Comparison of ENCODE assay signal across 27 cellular contexts in the genomic region with DNA sequence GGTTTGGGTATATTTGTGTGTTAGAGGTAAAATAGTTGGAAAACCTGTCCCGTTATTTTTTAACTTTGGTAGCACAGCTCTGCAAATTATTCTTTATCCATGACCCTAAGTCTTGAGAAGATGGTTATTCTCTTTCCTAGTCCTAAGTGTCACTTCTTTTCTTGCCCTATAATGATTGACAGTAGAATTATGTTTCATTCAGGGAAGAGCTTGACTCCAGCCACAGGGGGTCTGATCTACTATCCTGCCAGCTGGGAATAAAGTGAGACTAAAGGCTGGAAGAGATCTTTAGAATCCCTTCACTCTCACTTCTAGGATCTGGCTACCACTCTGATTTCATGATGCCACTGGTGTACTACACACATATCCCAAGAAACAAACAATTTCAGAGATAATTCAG.
"Had no signal": no experiment of that assay in that cellular context is flagged by ENCODE, and none has a peak within 500 bp of the region (broad histone marks: within the 10 kb centered on the region; RNA-seq: fewer than 3 reads in every experiment).

No MANE protein-coding gene starts in this region.

- ATAC-seq: activated naive CD4-positive, alpha-beta T cell treated with anti-CD3 and anti-CD28 coated beads, Interleukin-2, amount 50 U/mL, for 72 hours; foreskin keratinocyte; heart right ventricle; naive thymus-derived CD8-positive, alpha-beta T cell; right cardiac atrium had no signal

- H3K4me3 Mint-ChIP-seq: activated CD4-positive, alpha-beta memory T cell treated with anti-CD3 and anti-CD28 coated beads, Interleukin-2, amount 10 ng/mL, durations not matched to agents 7 days and 5 days; activated CD4-positive, alpha-beta T cell treated with anti-CD3 and anti-CD28 coated beads, Interleukin-2, amount 10 ng/mL, durations not matched to agents 7 days and 5 days; activated T-cell treated with anti-CD3 and anti-CD28 coated beads, Interleukin-2, amount 50 U/mL, for 24 hours; naive thymus-derived CD8-positive, alpha-beta T cell; stimulated activated naive CD8-positive, alpha-beta T cell treated with anti-CD3 and anti-CD28 coated beads, Interleukin-15, Interleukin-2, amounts not matched to agents 100 ng/mL and 50 ng/mL, for 24 hours; T-helper 1 cell treated with Interleukin-12 subunit alpha and Interleukin-12 subunit beta and Interleukin-4 antibody, amounts not matched to agents 30 μg/mL and 1 μg/mL, for 36 hours had no signal

- H3K4me3 ChIP-seq: breast epithelium, esophagus muscularis mucosa, heart right ventricle, thoracic aorta had no signal

- FAIRE-seq: urothelium cell line had no signal

- H3K9me3 ChIP-seq: breast epithelium, esophagus muscularis mucosa, heart right ventricle, thoracic aorta had no signal

- H3K27ac ChIP-seq: breast epithelium, esophagus muscularis mucosa, foreskin keratinocyte, heart right ventricle, WERI-Rb-1 had no signal

- H3K36me3 ChIP-seq: breast epithelium, esophagus muscularis mucosa, heart right ventricle, thoracic aorta, WERI-Rb-1 had no signal

- H3K4me1 ChIP-seq: breast epithelium had no signal

- H3K27ac Mint-ChIP-seq: activated CD4-positive, alpha-beta memory T cell treated with anti-CD3 and anti-CD28 coated beads, Interleukin-2, amount 10 ng/mL, durations not matched to agents 7 days and 5 days; activated CD4-positive, alpha-beta T cell treated with anti-CD3 and anti-CD28 coated beads, Interleukin-2, amount 10 ng/mL, durations not matched to agents 7 days and 5 days; activated naive CD4-positive, alpha-beta T cell treated with anti-CD3 and anti-CD28 coated beads, Interleukin-2, amount 50 U/mL, for 72 hours; activated T-cell treated with anti-CD3 and anti-CD28 coated beads, Interleukin-2, amount 50 U/mL, for 24 hours; activated T-helper 2 cell treated with anti-CD3 and anti-CD28 coated beads, Interferon-gamma antibody, Interleukin-2, Interleukin-4, amounts not matched to agents 10 μg/mL and 5 μg/mL and 100 μg/mL, durations not matched to agents 14 hours and 24 hours and 36 hours; stimulated activated naive CD8-positive, alpha-beta T cell treated with anti-CD3 and anti-CD28 coated beads, Interleukin-15, Interleukin-2, amounts not matched to agents 100 ng/mL and 50 ng/mL, for 24 hours; T-helper 1 cell treated with Interleukin-12 subunit alpha and Interleukin-12 subunit beta and Interleukin-4 antibody, amounts not matched to agents 30 μg/mL and 1 μg/mL, for 36 hours had no signal

- H3K36me3 Mint-ChIP-seq: activated naive CD4-positive, alpha-beta T cell treated with anti-CD3 and anti-CD28 coated beads, Interleukin-2, amount 50 U/mL, for 72 hours; naive thymus-derived CD8-positive, alpha-beta T cell had no signal

- H3K27me3 ChIP-seq: breast epithelium, esophagus muscularis mucosa, foreskin keratinocyte, heart right ventricle had no signal

- H3K27me3 Mint-ChIP-seq: activated CD4-positive, alpha-beta memory T cell treated with anti-CD3 and anti-CD28 coated beads, Interleukin-2, amount 10 ng/mL, durations not matched to agents 7 days and 5 days; activated CD4-positive, alpha-beta T cell treated with anti-CD3 and anti-CD28 coated beads, Interleukin-2, amount 10 ng/mL, durations not matched to agents 7 days and 5 days; activated T-cell treated with anti-CD3 and anti-CD28 coated beads, Interleukin-2, amount 50 U/mL, for 24 hours; naive thymus-derived CD8-positive, alpha-beta T cell; stimulated activated naive CD8-positive, alpha-beta T cell treated with anti-CD3 and anti-CD28 coated beads, Interleukin-15, Interleukin-2, amounts not matched to agents 100 ng/mL and 50 ng/mL, for 24 hours had no signal

- H3K9me3 Mint-ChIP-seq: activated CD4-positive, alpha-beta memory T cell treated with anti-CD3 and anti-CD28 coated beads, Interleukin-2, amount 10 ng/mL, durations not matched to agents 7 days and 5 days; activated CD4-positive, alpha-beta T cell treated with anti-CD3 and anti-CD28 coated beads, Interleukin-2, amount 10 ng/mL, durations not matched to agents 7 days and 5 days; activated naive CD4-positive, alpha-beta T cell treated with anti-CD3 and anti-CD28 coated beads, Interleukin-2, amount 50 U/mL, for 72 hours; activated T-cell treated with anti-CD3 and anti-CD28 coated beads, Interleukin-2, amount 50 U/mL, for 24 hours; activated T-helper 2 cell treated with anti-CD3 and anti-CD28 coated beads, Interferon-gamma antibody, Interleukin-2, Interleukin-4, amounts not matched to agents 10 μg/mL and 5 μg/mL and 100 μg/mL, durations not matched to agents 14 hours and 24 hours and 36 hours; naive thymus-derived CD8-positive, alpha-beta T cell; stimulated activated naive CD8-positive, alpha-beta T cell treated with anti-CD3 and anti-CD28 coated beads, Interleukin-15, Interleukin-2, amounts not matched to agents 100 ng/mL and 50 ng/mL, for 24 hours; T-helper 1 cell treated with Interleukin-12 subunit alpha and Interleukin-12 subunit beta and Interleukin-4 antibody, amounts not matched to agents 30 μg/mL and 1 μg/mL, for 36 hours had no signal

- DNase-seq: activated CD4-positive, alpha-beta memory T cell treated with anti-CD3 and anti-CD28 coated beads, Interleukin-2, amount 10 ng/mL, durations not matched to agents 7 days and 5 days; activated CD4-positive, alpha-beta T cell treated with anti-CD3 and anti-CD28 coated beads, Interleukin-2, amount 10 ng/mL, durations not matched to agents 7 days and 5 days; activated CD4-positive, CD25-positive, alpha-beta regulatory T cell treated with anti-CD3 and anti-CD28 coated beads, Interleukin-2, amount 50 U/mL, for 72 hours; activated CD8-positive, alpha-beta memory T cell treated with anti-CD3 and anti-CD28 coated beads, Interleukin-2, amount 50 U/mL, for 48 hours; activated naive CD4-positive, alpha-beta T cell; activated T-cell treated with anti-CD3 and anti-CD28 coated beads, Interleukin-2, amount 50 U/mL, for 24 hours; central memory CD4-positive, alpha-beta T cell; dermis blood vessel endothelial cell; effector CD4-positive, alpha-beta T cell; foreskin keratinocyte; heart right ventricle; midbrain; naive thymus-derived CD8-positive, alpha-beta T cell; right cardiac atrium; stimulated activated CD4-positive, alpha-beta T cell treated with anti-CD3 and anti-CD28 coated beads, Interleukin-12 subunit alpha, Interleukin-12 subunit beta, amount 100 ng/mL, for 4 hours; stimulated activated CD4-positive, alpha-beta T cell treated with anti-CD3 and anti-CD28 coated beads, Interleukin-4, amount 100 ng/mL, for 1 hour; T-helper 9 cell; trophoblast cell; WERI-Rb-1 had no signal
